22 cellular contexts compared by ENCODE assay signal in the genomic region with DNA sequence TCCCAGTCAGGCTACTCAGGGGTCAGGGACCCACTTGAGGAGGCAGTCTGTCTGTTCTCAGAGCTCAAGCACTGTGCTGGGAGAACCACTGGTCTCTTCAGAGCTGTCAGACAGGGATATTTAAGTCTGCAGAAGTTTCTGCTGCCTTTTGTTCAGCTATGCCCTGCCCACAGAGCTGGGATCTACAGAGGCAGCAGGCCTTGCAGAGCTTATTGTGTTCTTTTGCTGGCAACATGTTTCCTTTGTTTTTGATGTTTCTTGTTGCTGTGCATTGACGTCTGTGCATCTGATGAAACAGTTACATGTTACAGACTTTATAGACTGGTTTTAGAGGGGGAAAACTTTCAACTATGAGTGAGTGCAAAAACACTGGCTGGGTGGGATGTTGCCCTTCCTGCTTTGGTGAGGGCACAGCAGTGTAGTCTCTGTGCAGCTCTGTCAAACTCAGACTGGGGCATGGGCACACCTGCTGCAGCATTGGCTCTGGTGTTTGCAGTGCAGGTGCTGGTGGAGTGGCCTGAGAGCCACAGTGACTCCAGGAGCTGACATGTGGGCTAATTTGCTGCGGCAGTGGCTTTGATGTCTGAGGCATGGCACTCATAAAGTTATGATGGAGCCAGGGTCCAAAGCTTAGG. TPM values are rescaled to one million over a fixed set of nuclear protein-coding genes. Genes with fewer than 3 reads are reported as not detected.
DNase-seq lines count a peak whose midpoint lies in the region; ATAC-seq and TF ChIP-seq lines count a peak whose summit lies in the region.
"Had no signal": no experiment of that assay in that cellular context is flagged by ENCODE, and none has a peak within 500 bp of the region (broad histone marks: within the 10 kb centered on the region; RNA-seq: fewer than 3 reads in every experiment).

No MANE protein-coding gene starts in this region.

- no peak for TF ChIP-seq POLR2A in esophagus muscularis mucosa (IDR thresholded peaks at IDR 0.05; ENCODE audit: low read depth)

- DNase-seq in activated T-cell treated with anti-CD3 and anti-CD28 coated beads, Interleukin-2, amount 50 U/mL, for 24 hours = peak; percentile 27
- DNase-seq in activated T-cell treated with anti-CD3 and anti-CD28 coated beads, Interleukin-2, amount 50 U/mL, for 1 hour = no peak
- DNase-seq in CD8-positive, alpha-beta T cell = peak in 2 of 7 experiments; percentile 25 to 51
- DNase-seq in naive thymus-derived CD8-positive, alpha-beta T cell = peak in 6 of 10 donors; percentile 2 to 56 (median 20)
- no peak for DNase-seq in esophagus muscularis mucosa (ENCODE audit: extremely low spot score)
- no peak for DNase-seq in AG20443 (ENCODE audit: low spot score)
- DNase-seq: DMS79, HCEC 1CT, IMR-90, Kasumi-1, NCI-H1105 treated with DMSO at 0.1 percent for 48 hours, NCI-H1694 treated with DMSO at 0.1 percent for 48 hours, NCI-H2107, NCI-H2227 treated with DMSO at 0.1 percent for 48 hours, NCI-H524, Peyer's patch had no signal

- CTCF ChIA-PET in CD8-positive, alpha-beta T cell (lab: Charles Lee) = interaction anchor here (0.6 to 0.7 kb wide), 2 partner anchors 62 to 66 kb away, joined by 3 to 4 read pairs; no protein-coding TSS in a partner anchor

- H3K27ac Mint-ChIP-seq in activated T-cell treated with anti-CD3 and anti-CD28 coated beads, Interleukin-2, amount 50 U/mL, for 24 hours = no peak overlapping the region
- peak overlapping the region; percentile 86 for H3K27ac Mint-ChIP-seq in CD8-positive, alpha-beta T cell
- peak overlapping the region; percentile 31 to 94 (median 90) for H3K27ac Mint-ChIP-seq in naive thymus-derived CD8-positive, alpha-beta T cell

- H3K36me3 ChIP-seq in CD8-positive, alpha-beta T cell (ENCODE audit: insufficient read depth, low read length) = no peaks in the 10 kb centered on the region
- no peaks in the 10 kb centered on the region for H3K36me3 ChIP-seq in esophagus muscularis mucosa
- H3K36me3 ChIP-seq: BLaER1 treated with 17β-estradiol and CSF1 and Interleukin-3, amounts not matched to agents 10 nM and 100 nM; Peyer's patch had no signal

- no peaks in the 10 kb centered on the region for H3K9me3 ChIP-seq in CD8-positive, alpha-beta T cell (ENCODE audit: low read length)
- peaks cover 0 to 6% (median 0%) of the 10 kb centered on the region in 4 donors for H3K9me3 ChIP-seq in esophagus muscularis mucosa
- H3K9me3 ChIP-seq: Peyer's patch had no signal

- peaks cover 11% of the 10 kb centered on the region for H3K27me3 Mint-ChIP-seq in activated T-cell treated with anti-CD3 and anti-CD28 coated beads, Interleukin-2, amount 50 U/mL, for 24 hours
- peaks cover 6% of the 10 kb centered on the region for H3K27me3 Mint-ChIP-seq in CD8-positive, alpha-beta T cell (ENCODE audit: low read depth)
- H3K27me3 Mint-ChIP-seq in naive thymus-derived CD8-positive, alpha-beta T cell = peaks cover under 1 to 13% (median 5%) of the 10 kb centered on the region in 5 donors

- ATAC-seq in CD8-positive, alpha-beta T cell = peak; percentile 86
- peak; percentile 89 to 90 for ATAC-seq in naive thymus-derived CD8-positive, alpha-beta T cell
- no peak for ATAC-seq in GM18517 (IDR thresholded peaks at IDR 0.05; ENCODE audit: unreplicated experiment)
- ATAC-seq: Right ventricle myocardium inferior had no signal

- intact Hi-C loops in CD8-positive, alpha-beta T cell (cut with DNase I, micrococcal nuclease) = no loop called here
- intact Hi-C loops in esophagus muscularis mucosa (cut with DNase I) = no loop called here

- no peaks in the 10 kb centered on the region for H3K27me3 ChIP-seq in CD8-positive, alpha-beta T cell (ENCODE audit: insufficient read depth, low read length)
- H3K27me3 ChIP-seq in esophagus muscularis mucosa = no peaks in the 10 kb centered on the region
- H3K27me3 ChIP-seq: BLaER1 treated with 17β-estradiol and CSF1 and Interleukin-3, amounts not matched to agents 10 nM and 100 nM; Peyer's patch had no signal

- no peaks in the 10 kb centered on the region for H3K36me3 Mint-ChIP-seq in activated T-cell treated with anti-CD3 and anti-CD28 coated beads, Interleukin-2, amount 50 U/mL, for 24 hours (ENCODE audit: low read depth)
- no peaks in the 10 kb centered on the region for H3K36me3 Mint-ChIP-seq in CD8-positive, alpha-beta T cell
- no peaks in the 10 kb centered on the region for H3K36me3 Mint-ChIP-seq in naive thymus-derived CD8-positive, alpha-beta T cell

- H3K4me1 Mint-ChIP-seq in activated T-cell treated with anti-CD3 and anti-CD28 coated beads, Interleukin-2, amount 50 U/mL, for 24 hours (ENCODE audit: low read depth) = peaks cover 11% of the 10 kb centered on the region
- peaks cover 14% of the 10 kb centered on the region for H3K4me1 Mint-ChIP-seq in CD8-positive, alpha-beta T cell (ENCODE audit: low read depth)
- H3K4me1 Mint-ChIP-seq in naive thymus-derived CD8-positive, alpha-beta T cell = peaks cover 9 to 22% (median 10%) of the 10 kb centered on the region in 4 donors

- 48% methylated on average over 1 of the region's 2 CpGs for WGBS in esophagus muscularis mucosa

- H3K27ac ChIP-seq in CD8-positive, alpha-beta T cell (ENCODE audit: low read depth, low read length) = no peak overlapping the region
- H3K27ac ChIP-seq in VCaP (peak overlapping the region; percentile 50), esophagus muscularis mucosa (replicated peaks in 1 of 4) (no peak overlapping the region)
- H3K27ac ChIP-seq: BLaER1 treated with 17β-estradiol and CSF1 and Interleukin-3, amounts not matched to agents 10 nM and 100 nM; Peyer's patch had no signal

- no peak for TF ChIP-seq EP300 in esophagus muscularis mucosa (IDR thresholded peaks at IDR 0.05)

- H3K9me3 Mint-ChIP-seq in activated T-cell treated with anti-CD3 and anti-CD28 coated beads, Interleukin-2, amount 50 U/mL, for 24 hours = no peaks in the 10 kb centered on the region
- H3K9me3 Mint-ChIP-seq in CD8-positive, alpha-beta T cell = no peaks in the 10 kb centered on the region
- H3K9me3 Mint-ChIP-seq in naive thymus-derived CD8-positive, alpha-beta T cell = peaks cover 0 to 5% (median 0%) of the 10 kb centered on the region in 9 donors

- peaks cover 8% of the 10 kb centered on the region for H3K4me1 ChIP-seq in CD8-positive, alpha-beta T cell (ENCODE audit: insufficient read depth, low read length)
- no peaks in the 10 kb centered on the region for H3K4me1 ChIP-seq in esophagus muscularis mucosa
- H3K4me1 ChIP-seq: Peyer's patch had no signal

- POLR2A ChIA-PET in CD8-positive, alpha-beta T cell (lab: Charles Lee) = interaction anchor here (1.2 to 1.7 kb wide), 2 partner anchors 11 to 22 kb away, joined by 4 read pairs; no protein-coding TSS in a partner anchor
- POLR2A ChIA-PET in naive thymus-derived CD8-positive, alpha-beta T cell (lab: Charles Lee) = interaction anchor here (0.6 kb wide), 1 partner anchor 109 kb away, joined by 3 read pairs; no protein-coding TSS in a partner anchor

- no peak overlapping the region for H3K4me3 Mint-ChIP-seq in activated T-cell treated with anti-CD3 and anti-CD28 coated beads, Interleukin-2, amount 50 U/mL, for 24 hours
- H3K4me3 Mint-ChIP-seq in CD8-positive, alpha-beta T cell = no peak overlapping the region
- H3K4me3 Mint-ChIP-seq in naive thymus-derived CD8-positive, alpha-beta T cell = peak overlapping the region in 6 of 10 donors; percentile 11 to 65 (median 40)

- H3K4me3 ChIP-seq in CD8-positive, alpha-beta T cell (ENCODE audit: low read depth, low read length) = no peak overlapping the region
- no peak overlapping the region for H3K4me3 ChIP-seq in esophagus muscularis mucosa
- H3K4me3 ChIP-seq: BLaER1 treated with 17β-estradiol and CSF1 and Interleukin-3, amounts not matched to agents 10 nM and 100 nM; Peyer's patch had no signal

- no peak for TF ChIP-seq CTCF in CD8-positive, alpha-beta T cell (IDR thresholded peaks at IDR 0.05)
- TF ChIP-seq CTCF in VCaP (conservative IDR thresholded peaks at IDR 0.05) = no peak
- no peak for TF ChIP-seq CTCF in esophagus muscularis mucosa (IDR thresholded peaks at IDR 0.05)

RNA-seq across cellular contexts. Expression of a gene that starts 26.8 kb away (rescaled TPM):
- not detected for total RNA-seq in CD8-positive, alpha-beta T cell
- total RNA-seq in naive thymus-derived CD8-positive, alpha-beta T cell = not detected
- not detected for polyA plus RNA-seq in naive thymus-derived CD8-positive, alpha-beta T cell
- not detected for total RNA-seq in esophagus muscularis mucosa
- total RNA-seq: A172, HT1080, IMR-90, Peyer's patch, Right ventricle myocardium inferior had no signal
- polyA plus RNA-seq: IMR-90 had no signal

RNA-seq across cellular contexts. Expression of a gene that starts 30.7 kb away (rescaled TPM):
- not detected for total RNA-seq in CD8-positive, alpha-beta T cell
- not detected for total RNA-seq in naive thymus-derived CD8-positive, alpha-beta T cell
- not detected for polyA plus RNA-seq in naive thymus-derived CD8-positive, alpha-beta T cell
- 1 to 10 TPM in 1 of 4 donors, not detected in 3; 1.7 TPM for total RNA-seq in esophagus muscularis mucosa
- total RNA-seq: A172, HT1080, IMR-90, Peyer's patch had no signal
- polyA plus RNA-seq: IMR-90 had no signal

RNA-seq across cellular contexts. Expression of a gene that starts 58.1 kb away (rescaled TPM):
- not detected for total RNA-seq in CD8-positive, alpha-beta T cell
- not detected for total RNA-seq in naive thymus-derived CD8-positive, alpha-beta T cell
- polyA plus RNA-seq in naive thymus-derived CD8-positive, alpha-beta T cell = under 1 TPM in 1 of 3 donors, not detected in 2; 0.30 TPM
- 1 to 10 TPM in 2 of 4 donors, under 1 TPM in 1, not detected in 1; 0.71 to 5.1 (median 3.7) TPM for total RNA-seq in esophagus muscularis mucosa
- total RNA-seq: A172, HT1080, IMR-90 had no signal
- polyA plus RNA-seq: IMR-90 had no signal

Comparison
In these comparisons a context has a peak if more than half of its experiments do, and no peak if none do; other contexts are left out.
1. DNase-seq: peak in activated T-cell treated with anti-CD3 and anti-CD28 coated beads, Interleukin-2, amount 50 U/mL, for 24 hours (single experiment) and naive thymus-derived CD8-positive, alpha-beta T cell (6 of 10); none in activated T-cell treated with anti-CD3 and anti-CD28 coated beads, Interleukin-2, amount 50 U/mL, for 1 hour (single experiment), esophagus muscularis mucosa (single experiment) and AG20443 (single experiment).
2. H3K4me3 Mint-ChIP-seq: peak in naive thymus-derived CD8-positive, alpha-beta T cell (6 of 10); none in activated T-cell treated with anti-CD3 and anti-CD28 coated beads, Interleukin-2, amount 50 U/mL, for 24 hours (single experiment) and CD8-positive, alpha-beta T cell (single experiment).